In genomic region chr5:33474004-33474403, GRCh38 we compare ENCODE assay signal across 2 cellular contexts.
TF ChIP-seq lines count a peak whose summit lies in the region.

No MANE protein-coding gene starts in this region.

TF ChIP-seq in GM23338, 12 proteins besides CTCF, POLR2A, EP300 and RAD21:
- TF ChIP-seq, protein P1, sequence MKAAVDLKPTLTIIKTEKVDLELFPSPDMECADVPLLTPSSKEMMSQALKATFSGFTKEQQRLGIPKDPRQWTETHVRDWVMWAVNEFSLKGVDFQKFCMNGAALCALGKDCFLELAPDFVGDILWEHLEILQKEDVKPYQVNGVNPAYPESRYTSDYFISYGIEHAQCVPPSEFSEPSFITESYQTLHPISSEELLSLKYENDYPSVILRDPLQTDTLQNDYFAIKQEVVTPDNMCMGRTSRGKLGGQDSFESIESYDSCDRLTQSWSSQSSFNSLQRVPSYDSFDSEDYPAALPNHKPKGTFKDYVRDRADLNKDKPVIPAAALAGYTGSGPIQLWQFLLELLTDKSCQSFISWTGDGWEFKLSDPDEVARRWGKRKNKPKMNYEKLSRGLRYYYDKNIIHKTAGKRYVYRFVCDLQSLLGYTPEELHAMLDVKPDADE (IDR thresholded peaks at IDR 0.05) = no peak
- TF ChIP-seq, protein P2, sequence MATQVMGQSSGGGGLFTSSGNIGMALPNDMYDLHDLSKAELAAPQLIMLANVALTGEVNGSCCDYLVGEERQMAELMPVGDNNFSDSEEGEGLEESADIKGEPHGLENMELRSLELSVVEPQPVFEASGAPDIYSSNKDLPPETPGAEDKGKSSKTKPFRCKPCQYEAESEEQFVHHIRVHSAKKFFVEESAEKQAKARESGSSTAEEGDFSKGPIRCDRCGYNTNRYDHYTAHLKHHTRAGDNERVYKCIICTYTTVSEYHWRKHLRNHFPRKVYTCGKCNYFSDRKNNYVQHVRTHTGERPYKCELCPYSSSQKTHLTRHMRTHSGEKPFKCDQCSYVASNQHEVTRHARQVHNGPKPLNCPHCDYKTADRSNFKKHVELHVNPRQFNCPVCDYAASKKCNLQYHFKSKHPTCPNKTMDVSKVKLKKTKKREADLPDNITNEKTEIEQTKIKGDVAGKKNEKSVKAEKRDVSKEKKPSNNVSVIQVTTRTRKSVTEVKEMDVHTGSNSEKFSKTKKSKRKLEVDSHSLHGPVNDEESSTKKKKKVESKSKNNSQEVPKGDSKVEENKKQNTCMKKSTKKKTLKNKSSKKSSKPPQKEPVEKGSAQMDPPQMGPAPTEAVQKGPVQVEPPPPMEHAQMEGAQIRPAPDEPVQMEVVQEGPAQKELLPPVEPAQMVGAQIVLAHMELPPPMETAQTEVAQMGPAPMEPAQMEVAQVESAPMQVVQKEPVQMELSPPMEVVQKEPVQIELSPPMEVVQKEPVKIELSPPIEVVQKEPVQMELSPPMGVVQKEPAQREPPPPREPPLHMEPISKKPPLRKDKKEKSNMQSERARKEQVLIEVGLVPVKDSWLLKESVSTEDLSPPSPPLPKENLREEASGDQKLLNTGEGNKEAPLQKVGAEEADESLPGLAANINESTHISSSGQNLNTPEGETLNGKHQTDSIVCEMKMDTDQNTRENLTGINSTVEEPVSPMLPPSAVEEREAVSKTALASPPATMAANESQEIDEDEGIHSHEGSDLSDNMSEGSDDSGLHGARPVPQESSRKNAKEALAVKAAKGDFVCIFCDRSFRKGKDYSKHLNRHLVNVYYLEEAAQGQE (IDR thresholded peaks at IDR 0.05; ENCODE audit: unreplicated experiment) = no peak
- TF ChIP-seq STAT1 (IDR thresholded peaks at IDR 0.05; ENCODE audit: unreplicated experiment) (no peak), POLR2AphosphoS5 (IDR thresholded peaks at IDR 0.05; ENCODE audit: low read depth) (no peak), NANOG (IDR thresholded peaks at IDR 0.05; ENCODE audit: borderline replicate concordance) (no peak), EZH2phosphoT487 (IDR thresholded peaks at IDR 0.05; ENCODE audit: unreplicated experiment) (no peak), EZH2 (IDR thresholded peaks at IDR 0.05; ENCODE audit: low read depth, unreplicated experiment) (no peak), JUNB (IDR thresholded peaks at IDR 0.05; ENCODE audit: unreplicated experiment) (no peak), ZNF331 (CRISPR knock-in tag; IDR thresholded peaks at IDR 0.05; ENCODE audit: low read depth) (no peak), ZNF114 (CRISPR knock-in tag; IDR thresholded peaks at IDR 0.05) (no peak), CREB1 (CRISPR knock-in tag; IDR thresholded peaks at IDR 0.05; ENCODE audit: low read depth) (no peak)
- TF ChIP-seq, protein P3, sequence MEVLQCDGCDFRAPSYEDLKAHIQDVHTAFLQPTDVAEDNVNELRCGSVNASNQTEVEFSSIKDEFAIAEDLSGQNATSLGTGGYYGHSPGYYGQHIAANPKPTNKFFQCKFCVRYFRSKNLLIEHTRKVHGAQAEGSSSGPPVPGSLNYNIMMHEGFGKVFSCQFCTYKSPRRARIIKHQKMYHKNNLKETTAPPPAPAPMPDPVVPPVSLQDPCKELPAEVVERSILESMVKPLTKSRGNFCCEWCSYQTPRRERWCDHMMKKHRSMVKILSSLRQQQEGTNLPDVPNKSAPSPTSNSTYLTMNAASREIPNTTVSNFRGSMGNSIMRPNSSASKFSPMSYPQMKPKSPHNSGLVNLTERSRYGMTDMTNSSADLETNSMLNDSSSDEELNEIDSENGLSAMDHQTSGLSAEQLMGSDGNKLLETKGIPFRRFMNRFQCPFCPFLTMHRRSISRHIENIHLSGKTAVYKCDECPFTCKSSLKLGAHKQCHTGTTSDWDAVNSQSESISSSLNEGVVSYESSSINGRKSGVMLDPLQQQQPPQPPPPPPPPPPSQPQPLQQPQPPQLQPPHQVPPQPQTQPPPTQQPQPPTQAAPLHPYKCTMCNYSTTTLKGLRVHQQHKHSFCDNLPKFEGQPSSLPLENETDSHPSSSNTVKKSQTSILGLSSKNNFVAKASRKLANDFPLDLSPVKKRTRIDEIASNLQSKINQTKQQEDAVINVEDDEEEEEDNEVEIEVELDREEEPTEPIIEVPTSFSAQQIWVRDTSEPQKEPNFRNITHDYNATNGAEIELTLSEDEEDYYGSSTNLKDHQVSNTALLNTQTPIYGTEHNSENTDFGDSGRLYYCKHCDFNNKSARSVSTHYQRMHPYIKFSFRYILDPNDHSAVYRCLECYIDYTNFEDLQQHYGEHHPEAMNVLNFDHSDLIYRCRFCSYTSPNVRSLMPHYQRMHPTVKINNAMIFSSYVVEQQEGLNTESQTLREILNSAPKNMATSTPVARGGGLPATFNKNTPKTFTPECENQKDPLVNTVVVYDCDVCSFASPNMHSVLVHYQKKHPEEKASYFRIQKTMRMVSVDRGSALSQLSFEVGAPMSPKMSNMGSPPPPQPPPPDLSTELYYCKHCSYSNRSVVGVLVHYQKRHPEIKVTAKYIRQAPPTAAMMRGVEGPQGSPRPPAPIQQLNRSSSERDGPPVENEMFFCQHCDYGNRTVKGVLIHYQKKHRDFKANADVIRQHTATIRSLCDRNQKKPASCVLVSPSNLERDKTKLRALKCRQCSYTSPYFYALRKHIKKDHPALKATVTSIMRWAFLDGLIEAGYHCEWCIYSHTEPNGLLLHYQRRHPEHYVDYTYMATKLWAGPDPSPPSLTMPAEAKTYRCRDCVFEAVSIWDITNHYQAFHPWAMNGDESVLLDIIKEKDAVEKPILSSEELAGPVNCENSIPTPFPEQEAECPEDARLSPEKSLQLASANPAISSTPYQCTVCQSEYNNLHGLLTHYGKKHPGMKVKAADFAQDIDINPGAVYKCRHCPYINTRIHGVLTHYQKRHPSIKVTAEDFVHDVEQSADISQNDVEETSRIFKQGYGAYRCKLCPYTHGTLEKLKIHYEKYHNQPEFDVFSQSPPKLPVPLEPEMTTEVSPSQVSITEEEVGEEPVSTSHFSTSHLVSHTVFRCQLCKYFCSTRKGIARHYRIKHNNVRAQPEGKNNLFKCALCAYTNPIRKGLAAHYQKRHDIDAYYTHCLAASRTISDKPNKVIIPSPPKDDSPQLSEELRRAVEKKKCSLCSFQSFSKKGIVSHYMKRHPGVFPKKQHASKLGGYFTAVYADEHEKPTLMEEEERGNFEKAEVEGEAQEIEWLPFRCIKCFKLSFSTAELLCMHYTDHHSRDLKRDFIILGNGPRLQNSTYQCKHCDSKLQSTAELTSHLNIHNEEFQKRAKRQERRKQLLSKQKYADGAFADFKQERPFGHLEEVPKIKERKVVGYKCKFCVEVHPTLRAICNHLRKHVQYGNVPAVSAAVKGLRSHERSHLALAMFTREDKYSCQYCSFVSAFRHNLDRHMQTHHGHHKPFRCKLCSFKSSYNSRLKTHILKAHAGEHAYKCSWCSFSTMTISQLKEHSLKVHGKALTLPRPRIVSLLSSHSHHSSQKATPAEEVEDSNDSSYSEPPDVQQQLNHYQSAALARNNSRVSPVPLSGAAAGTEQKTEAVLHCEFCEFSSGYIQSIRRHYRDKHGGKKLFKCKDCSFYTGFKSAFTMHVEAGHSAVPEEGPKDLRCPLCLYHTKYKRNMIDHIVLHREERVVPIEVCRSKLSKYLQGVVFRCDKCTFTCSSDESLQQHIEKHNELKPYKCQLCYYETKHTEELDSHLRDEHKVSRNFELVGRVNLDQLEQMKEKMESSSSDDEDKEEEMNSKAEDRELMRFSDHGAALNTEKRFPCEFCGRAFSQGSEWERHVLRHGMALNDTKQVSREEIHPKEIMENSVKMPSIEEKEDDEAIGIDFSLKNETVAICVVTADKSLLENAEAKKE (CRISPR knock-in tag; IDR thresholded peaks at IDR 0.05) = no peak

TF ChIP-seq in H1, 55 proteins besides CTCF, POLR2A, EP300 and RAD21:
- no peak for TF ChIP-seq FOSL1 (IDR thresholded peaks at IDR 0.05; ENCODE audit: insufficient read depth, low read depth, low read length)
- no peak for TF ChIP-seq CHD1 (IDR thresholded peaks at IDR 0.05; ENCODE audit: low read depth, low read length)
- no peak for TF ChIP-seq SIX5 (IDR thresholded peaks at IDR 0.05; ENCODE audit: low read depth, low read length)
TF ChIP-seq in H1: peak in this region for 0.
